Comparison of ENCODE assay signal across 20 cellular contexts in the genomic region with DNA sequence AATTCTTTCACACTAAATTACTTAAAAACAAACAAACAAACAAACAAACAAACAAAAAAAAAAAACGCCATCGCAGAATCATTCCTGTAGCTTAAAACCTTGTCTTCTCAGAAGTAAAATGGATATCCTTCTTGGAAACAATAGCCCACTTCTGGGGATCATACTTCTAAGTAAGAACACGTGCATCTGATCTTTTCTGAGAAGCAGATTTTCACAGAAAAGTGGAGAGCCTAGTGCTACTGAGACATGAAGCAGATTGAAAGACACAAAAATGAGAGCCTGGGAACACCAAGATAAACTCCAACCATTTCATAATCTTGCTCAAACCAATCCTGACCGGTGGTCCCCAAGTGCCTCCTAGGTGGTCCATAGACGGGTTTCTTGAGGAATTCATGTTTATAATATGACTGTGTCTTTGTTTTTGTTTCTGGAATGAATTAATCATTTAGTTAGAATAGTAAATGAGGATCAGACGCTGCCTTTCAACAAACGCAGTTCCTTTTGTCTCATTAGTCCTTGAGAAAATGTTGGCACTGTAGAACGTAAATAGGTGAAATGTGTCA.
"Had no signal": no experiment of that assay in that cellular context is flagged by ENCODE, and none has a peak within 500 bp of the region (broad histone marks: within the 10 kb centered on the region; RNA-seq: fewer than 3 reads in every experiment).

No MANE protein-coding gene starts in this region.

- H3K9me3 Mint-ChIP-seq: neural progenitor cell had no signal

- H3K36me3 Mint-ChIP-seq: natural killer cell treated with Interleukin-12 subunit alpha and Interleukin-12 subunit beta and Interleukin-15 and Interleukin-18, amount 100 ng/mL, for 72 hours; neural progenitor cell had no signal

- H3K27ac ChIP-seq: esophagus squamous epithelium, neural progenitor cell, ovary, right atrium auricular region, sigmoid colon, skin epidermis, stomach, thoracic aorta had no signal

- H3K9ac ChIP-seq: neural progenitor cell had no signal

- H3K36me3 ChIP-seq: esophagus squamous epithelium, neural progenitor cell, ovary, right atrium auricular region, sigmoid colon, stomach, thoracic aorta had no signal

- H3K4me2 ChIP-seq: neural progenitor cell had no signal

- ATAC-seq: left colon; natural killer cell treated with Interleukin-12 subunit alpha and Interleukin-12 subunit beta and Interleukin-15 and Interleukin-18, amount 100 ng/mL, for 72 hours had no signal

- H2AFZ ChIP-seq: neural progenitor cell had no signal

- H3K4me3 ChIP-seq: esophagus squamous epithelium, lung, neural progenitor cell, ovary, right atrium auricular region, sigmoid colon, skin epidermis, stomach, thoracic aorta had no signal

- H3K27me3 ChIP-seq: esophagus squamous epithelium, foreskin keratinocyte, neural progenitor cell, ovary, right atrium auricular region, sigmoid colon, stomach had no signal

- H3K27ac Mint-ChIP-seq: natural killer cell treated with Interleukin-12 subunit alpha and Interleukin-12 subunit beta and Interleukin-15 and Interleukin-18, amount 100 ng/mL, for 72 hours; neural progenitor cell had no signal

- H3K4me1 ChIP-seq: esophagus squamous epithelium, neural progenitor cell, right atrium auricular region, stomach had no signal

- H3K9me3 ChIP-seq: esophagus squamous epithelium, ovary, right atrium auricular region, sigmoid colon, stomach, thoracic aorta had no signal

- H3K4me1 Mint-ChIP-seq: neural progenitor cell had no signal

- H3K4me3 Mint-ChIP-seq: natural killer cell treated with Interleukin-12 subunit alpha and Interleukin-12 subunit beta and Interleukin-15 and Interleukin-18, amount 100 ng/mL, for 72 hours; neural progenitor cell had no signal

- DNase-seq: dermis blood vessel endothelial cell; esophagus squamous epithelium; left colon; left ventricle myocardium superior; mesenchymal stem cell; midbrain; nucleus accumbens; ovary; sigmoid colon; stimulated activated CD4-positive, alpha-beta T cell treated with anti-CD3 and anti-CD28 coated beads, Interleukin-2, amount 100 ng/mL, for 24 hours; stimulated activated naive CD4-positive, alpha-beta T cell; stomach; substantia nigra had no signal
